Comparison of ENCODE assay signal across 8 cellular contexts in genomic region chr14:95314609-95315008, GRCh38. TPM values are rescaled to one million over a fixed set of nuclear protein-coding genes. Genes with fewer than 3 reads are reported as not detected.
DNase-seq lines count a peak whose midpoint lies in the region; ATAC-seq, FAIRE-seq and TF ChIP-seq lines count a peak whose summit lies in the region.

No MANE protein-coding gene starts in this region.

- H2BK5ac ChIP-seq in mesendoderm (ENCODE audit: low read length): no peak overlapping the region

- H3K4me1 ChIP-seq in kidney (ENCODE audit: control insufficient read depth in 1 of 2, insufficient read depth in 1 of 2, low read depth in 1 of 2, low read length in 2 of 2) (peaks cover 46 to 51% of the 10 kb centered on the region in 2 donors), mesendoderm (ENCODE audit: control insufficient read depth, low read depth, low read length) (no peaks in the 10 kb centered on the region)

- no CpG with 5 or more reads among the region's 6 CpGs for WGBS in mesendoderm (ENCODE audit: extremely low coverage, insufficient coverage, low lambda C conversion rate)

- intact Hi-C loops in kidney (cut with DNase I): no loop called here

- TF ChIP-seq CTCF in kidney (IDR thresholded peaks at IDR 0.05; ENCODE audit: borderline replicate concordance, extremely low read depth, insufficient read depth): no peak

- DNase-seq in SIG-M5 treated with dmso at 0.1 percent for 504 hours (lab: John Stamatoyannopoulos, UW; ENCODE audit: unreplicated experiment) (peak; percentile 35), SIG-M5 (lab: John Stamatoyannopoulos, UW) (no peak), kidney (no peak), HT-29 (ENCODE audit: low spot score) (no peak), NCI-H1694 (lab: John Stamatoyannopoulos, UW) (no peak), mesendoderm (no peak)
- DNase-seq in activated T-cell treated with anti-CD3 and anti-CD28 coated beads, Interleukin-2, amount 50 U/mL, for 24 hours: peak; percentile 46

- H3K9me3 Mint-ChIP-seq in activated T-cell treated with anti-CD3 and anti-CD28 coated beads, Interleukin-2, amount 50 U/mL, for 24 hours: no peaks in the 10 kb centered on the region

- peak overlapping the region; percentile 53 for H3K27ac Mint-ChIP-seq in activated T-cell treated with anti-CD3 and anti-CD28 coated beads, Interleukin-2, amount 50 U/mL, for 24 hours

- H3K4me3 ChIP-seq in kidney (ENCODE audit: low read length in 2 of 2) (no peak overlapping the region), mesendoderm (ENCODE audit: low read length) (no peak overlapping the region)

- no peak overlapping the region for H4K5ac ChIP-seq in mesendoderm (ENCODE audit: low read length)

- H2AK5ac ChIP-seq in mesendoderm (ENCODE audit: low read length): no peak overlapping the region

- H3K27me3 ChIP-seq in mesendoderm (ENCODE audit: insufficient read depth, low read length, poor library complexity): no peaks in the 10 kb centered on the region

- no peak overlapping the region for H2BK120ac ChIP-seq in mesendoderm (ENCODE audit: low read depth, low read length)

- no peaks in the 10 kb centered on the region for H3K79me1 ChIP-seq in mesendoderm (ENCODE audit: low read length)

- no peak overlapping the region for H3K23ac ChIP-seq in mesendoderm (ENCODE audit: low read length)

- H3K79me2 ChIP-seq in mesendoderm (ENCODE audit: control insufficient read depth, insufficient read depth, low read length): no peaks in the 10 kb centered on the region

- no peak overlapping the region for H4K8ac ChIP-seq in mesendoderm (ENCODE audit: low read depth, low read length)

- peaks cover 57% of the 10 kb centered on the region for H3K27me3 Mint-ChIP-seq in activated T-cell treated with anti-CD3 and anti-CD28 coated beads, Interleukin-2, amount 50 U/mL, for 24 hours

- no peak overlapping the region for H3K4me2 ChIP-seq in mesendoderm (ENCODE audit: low read length)

- H3K36me3 ChIP-seq in kidney (ENCODE audit: control insufficient read depth in 1 of 2, insufficient read depth in 2 of 2, low read length in 2 of 2) (no peaks in the 10 kb centered on the region), mesendoderm (ENCODE audit: control insufficient read depth, insufficient read depth, low read length) (no peaks in the 10 kb centered on the region)

- H3K4me1 Mint-ChIP-seq in activated T-cell treated with anti-CD3 and anti-CD28 coated beads, Interleukin-2, amount 50 U/mL, for 24 hours (ENCODE audit: low read depth): peaks cover 21% of the 10 kb centered on the region

- H3K27ac ChIP-seq in kidney (ENCODE audit: low read depth in 2 of 2, low read length in 2 of 2) (peak overlapping the region; percentile 63 to 79), mesendoderm (ENCODE audit: low read depth, low read length) (no peak overlapping the region)

- H3K9me3 ChIP-seq in kidney (ENCODE audit: control insufficient read depth in 1 of 2, low read length in 2 of 2): no peaks in the 10 kb centered on the region

- no peak overlapping the region for H3K18ac ChIP-seq in mesendoderm (ENCODE audit: low read length)

- H3K36me3 Mint-ChIP-seq in activated T-cell treated with anti-CD3 and anti-CD28 coated beads, Interleukin-2, amount 50 U/mL, for 24 hours (ENCODE audit: low read depth): no peaks in the 10 kb centered on the region

- H2BK15ac ChIP-seq in mesendoderm (replicated peaks; ENCODE audit: low read depth): no peak overlapping the region

- H3K9ac ChIP-seq in kidney (ENCODE audit: low read length in 2 of 2): peak overlapping the region in 1 of 2 donors; percentile 37
- no peak overlapping the region for H3K9ac ChIP-seq in mesendoderm (ENCODE audit: low read length)

- H3K56ac ChIP-seq in mesendoderm (ENCODE audit: low read length): no peak overlapping the region

- no peak overlapping the region for H3K4ac ChIP-seq in mesendoderm (ENCODE audit: low read depth, low read length)

- no peak overlapping the region for H3K4me3 Mint-ChIP-seq in activated T-cell treated with anti-CD3 and anti-CD28 coated beads, Interleukin-2, amount 50 U/mL, for 24 hours

- FAIRE-seq in kidney (lab: Jason Lieb, UNC): no peak

- peak; percentile 60 for ATAC-seq in HG03045 (IDR thresholded peaks at IDR 0.05; ENCODE audit: unreplicated experiment)

RNA-seq across cellular contexts. Expression of gene CLMN, which starts 5.1 kb away (rescaled TPM):
- total RNA-seq in kidney: 151 TPM
- 33.1 TPM for polyA plus RNA-seq in kidney (ENCODE audit: insufficient read depth, low read depth, low replicate concordance)
- total RNA-seq in HT-29 (2014; rRNA removed; shearing (Covaris generic)): 4.4 and 5.3 TPM in 2 replicates
- 3.1 TPM for polyA plus RNA-seq in mesendoderm (2013, experiment 1 of 2)
- polyA plus RNA-seq in mesendoderm (2013, experiment 2 of 2): 2.5 TPM

Comparison
In these comparisons a context has a peak if more than half of its experiments do, and no peak if none do; other contexts are left out.
1. DNase-seq: peak in SIG-M5 treated with dmso at 0.1 percent for 504 hours (single experiment) and activated T-cell treated with anti-CD3 and anti-CD28 coated beads, Interleukin-2, amount 50 U/mL, for 24 hours (single experiment); none in SIG-M5 (single experiment), kidney (single experiment), HT-29 (single experiment), NCI-H1694 (single experiment) and mesendoderm (single experiment).
2. RNA of gene CLMN, which starts 5.1 kb away (total RNA-seq): 151 TPM in kidney (single experiment); 4.4 to 5.3 TPM in HT-29; every median in the first group is over 10 times any median in the second.